In the genomic region with DNA sequence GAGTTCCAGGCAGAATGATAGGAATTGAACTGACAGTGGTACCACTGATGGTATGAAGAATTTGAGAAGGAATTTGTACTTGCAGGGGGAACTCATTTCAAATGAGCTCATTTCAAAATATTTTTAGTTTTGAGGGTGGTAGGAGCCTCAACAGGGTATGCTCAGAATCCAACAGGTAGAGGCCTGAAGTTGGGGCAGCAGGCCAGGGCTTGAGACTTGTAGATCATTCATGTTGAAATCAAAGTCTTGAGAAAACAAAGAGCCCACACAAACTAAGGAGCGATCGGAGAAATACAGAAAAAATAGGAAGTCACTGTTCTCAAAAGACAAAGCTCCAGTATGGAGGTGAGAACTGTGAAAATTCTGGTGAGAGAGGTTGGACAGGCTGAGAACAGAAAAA, we compare ENCODE assay signal across 10 cellular contexts. TPM values are rescaled to one million over a fixed set of nuclear protein-coding genes. Genes with fewer than 3 reads are reported as not detected.
A peak's percentile ranks its signal among the peaks of the same experiment; 100 is the strongest.
DNase-seq lines count a peak whose midpoint lies in the region; ATAC-seq and TF ChIP-seq lines count a peak whose summit lies in the region.
"Had no signal": no experiment of that assay in that cellular context is flagged by ENCODE, and none has a peak within 500 bp of the region (broad histone marks: within the 10 kb centered on the region; RNA-seq: fewer than 3 reads in every experiment).

No MANE protein-coding gene starts in this region.

- intact Hi-C loops in Caco-2 (cut with micrococcal nuclease; ENCODE audit: unreplicated experiment): loop anchor here (1.0 kb wide), 1 partner anchor 10 kb away; no protein-coding TSS in a partner anchor

- TF ChIP-seq CTCF in Caco-2 (IDR thresholded peaks at IDR 0.05; ENCODE audit: insufficient read depth in 1 of 2, low read depth in 1 of 2, low read length in 1 of 2, severe bottlenecking in 1 of 2, unreplicated experiment in 1 of 2) (no peak), neural crest cell (conservative IDR thresholded peaks at IDR 0.05) (no peak), brain microvascular endothelial cell (IDR thresholded peaks at IDR 0.05; ENCODE audit: low read depth, low read length, missing control alignments) (no peak)

- H3K27ac Mint-ChIP-seq in Caco-2 (ENCODE audit: unreplicated experiment) (peak overlapping the region; percentile 73), neural crest cell (ENCODE audit: unreplicated experiment) (peak overlapping the region; percentile 29)

- H3K9me3 ChIP-seq in Caco-2 (no peaks in the 10 kb centered on the region), KOPT-K1 (ENCODE audit: insufficient read depth, low read length, poor library complexity, severe bottlenecking) (no peaks in the 10 kb centered on the region)

- H3K27me3 ChIP-seq in Caco-2 (replicated peaks; ENCODE audit: control insufficient read depth, insufficient read depth, low read length) (no peaks in the 10 kb centered on the region), brain microvascular endothelial cell (replicated peaks) (no peaks in the 10 kb centered on the region)

- H3K4me1 Mint-ChIP-seq in Caco-2 (ENCODE audit: low read depth, unreplicated experiment): peaks cover 22% of the 10 kb centered on the region
- peaks cover 28% of the 10 kb centered on the region for H3K4me1 Mint-ChIP-seq in neural crest cell

- H3K36me3 ChIP-seq in Caco-2 (ENCODE audit: control insufficient read depth, insufficient read depth, low read length): no peaks in the 10 kb centered on the region
- H3K36me3 ChIP-seq in KOPT-K1 (ENCODE audit: insufficient read depth, low read length): no peaks in the 10 kb centered on the region
- no peaks in the 10 kb centered on the region for H3K36me3 ChIP-seq in brain microvascular endothelial cell (replicated peaks)

- H3K4me3 ChIP-seq in Caco-2 (ENCODE audit: low read depth, low read length) (peak overlapping the region; percentile 63), brain microvascular endothelial cell (ENCODE audit: low read depth, low read length) (no peak overlapping the region)

- BruUV-seq in Caco-2 (replicated peaks; lab: Mats Ljungman, UMichigan): no TSS peak

- H3K4me1 ChIP-seq in Caco-2: no peaks in the 10 kb centered on the region

- no peak for ATAC-seq in HG03432 (IDR thresholded peaks at IDR 0.05; ENCODE audit: unreplicated experiment)
- ATAC-seq in HG03521 (IDR thresholded peaks at IDR 0.05; ENCODE audit: unreplicated experiment): no peak

- POLR2A ChIA-PET in Caco-2 (lab: Charles Lee): no interaction called here

- CTCF ChIA-PET in Caco-2 (lab: Charles Lee): no interaction called here

- peak overlapping the region; percentile 76 for H3K27ac ChIP-seq in KOPT-K1 (ENCODE audit: low read depth, low read length, poor library complexity, severe bottlenecking)
- H3K27ac ChIP-seq in brain microvascular endothelial cell: no peak overlapping the region

- H3K9me3 Mint-ChIP-seq in Caco-2 (ENCODE audit: unreplicated experiment) (no peaks in the 10 kb centered on the region), neural crest cell (peaks cover 5% of the 10 kb centered on the region)

- H3K4me3 Mint-ChIP-seq in Caco-2 (ENCODE audit: unreplicated experiment) (peak overlapping the region; percentile 76), neural crest cell (peak overlapping the region; percentile 88)

- in situ Hi-C loops in brain microvascular endothelial cell (cut with HindIII; ENCODE audit: low pct_ligation_motif_present, low sequenced_read_pairs): no loop called here

- H3K27me3 Mint-ChIP-seq in Caco-2 (ENCODE audit: insufficient read depth, unreplicated experiment) (no peaks in the 10 kb centered on the region), neural crest cell (ENCODE audit: low read depth) (no peaks in the 10 kb centered on the region)

- DNase-seq in Caco-2: no peak
- DNase-seq in cerebellar cortex (ENCODE audit: low spot score): peak; percentile 5
- DNase-seq in neural crest cell (ENCODE audit: low read depth, low spot score): no peak
- DNase-seq in brain microvascular endothelial cell: no peak
- DNase-seq in cerebellum (ENCODE audit: low spot score): no peak
- DNase-seq: NCI-H1048; stimulated activated CD8-positive, alpha-beta memory T cell treated with anti-CD3 and anti-CD28 coated beads, Interleukin-4, amount 100 ng/mL, for 48 hours had no signal

- H3K36me3 Mint-ChIP-seq in Caco-2 (ENCODE audit: insufficient read depth, unreplicated experiment) (no peaks in the 10 kb centered on the region), neural crest cell (ENCODE audit: low read depth) (no peaks in the 10 kb centered on the region)

RNA-seq across cellular contexts. Expression of a gene that starts 1.0 kb away (rescaled TPM):
- total RNA-seq in Caco-2 (2022) (9.9 and 11.8 TPM in 2 replicates), neural crest cell (18.5 and 19.0 TPM in 2 replicates), cerebellum (65.3 TPM)

RNA-seq across cellular contexts. Expression of a gene that starts 10.4 kb away (rescaled TPM):
- total RNA-seq in Caco-2 (2022): 17.3 and 18.3 TPM in 2 replicates
- total RNA-seq in neural crest cell: 19.3 and 21.0 TPM in 2 replicates
- 16.1 TPM for total RNA-seq in cerebellum
